Comparison of ENCODE assay signal across 10 cellular contexts in the genomic region with DNA sequence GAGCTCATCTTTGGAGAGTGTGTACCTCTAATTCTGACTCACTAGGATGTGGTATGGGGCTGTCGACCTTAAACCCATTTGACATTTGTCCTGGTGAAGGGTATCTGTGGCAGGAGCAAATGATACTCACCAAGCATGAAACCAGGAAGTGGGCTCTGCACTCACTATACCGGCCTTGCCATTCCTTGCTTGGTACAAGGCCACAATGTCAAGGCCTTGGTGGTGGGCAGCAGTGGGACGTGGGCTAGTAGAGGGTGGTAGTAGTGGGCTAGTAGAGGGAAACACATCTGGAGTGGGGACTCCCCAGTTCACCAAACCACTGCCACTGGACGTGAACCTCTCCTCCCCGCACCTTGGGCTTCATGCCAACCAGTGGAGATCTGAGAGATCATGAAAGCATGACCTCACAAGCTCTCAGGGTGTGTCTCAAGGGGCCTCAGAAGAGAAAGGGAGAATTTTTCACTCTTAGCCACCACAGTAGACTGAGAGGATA. TPM values are rescaled to one million over a fixed set of nuclear protein-coding genes. Genes with fewer than 3 reads are reported as not detected.
DNase-seq lines count a peak whose midpoint lies in the region; ATAC-seq and TF ChIP-seq lines count a peak whose summit lies in the region.
"Had no signal": no experiment of that assay in that cellular context is flagged by ENCODE, and none has a peak within 500 bp of the region (broad histone marks: within the 10 kb centered on the region; RNA-seq: fewer than 3 reads in every experiment).

No MANE protein-coding gene starts in this region.

- DNase-seq in activated CD4-positive, CD25-positive, alpha-beta regulatory T cell (lab: John Stamatoyannopoulos, UW) = no peak
- DNase-seq in stimulated activated CD8-positive, alpha-beta memory T cell treated with anti-CD3 and anti-CD28 coated beads, Interleukin-4, amount 100 ng/mL, for 24 hours (ENCODE audit: low read depth) = peak; percentile 41
- DNase-seq in NCI-H446 (lab: John Stamatoyannopoulos, UW) = no peak
- no peak for DNase-seq in activated gamma-delta T cell (lab: John Stamatoyannopoulos, UW)
- DNase-seq in mesenteric fat pad (ENCODE audit: low spot score) = no peak
- DNase-seq: NCI-H526 treated with DMSO at 0.1 percent for 48 hours had no signal

- H3K4me1 ChIP-seq in OCI-LY3 (ENCODE audit: low read length) = peaks cover 38% of the 10 kb centered on the region

- H3K36me3 ChIP-seq in OCI-LY3 (replicated peaks; ENCODE audit: low read depth, low read length) = peaks cover 6% of the 10 kb centered on the region

- H3K27ac ChIP-seq in OCI-LY3 (ENCODE audit: low read length) = peak overlapping the region; percentile 30; the same call in 1 of the 2 replicates
- H3K27ac ChIP-seq: 22Rv1 had no signal

- peak overlapping the region; percentile 57 for H3K4me2 ChIP-seq in OCI-LY3 (ENCODE audit: low read length)

- peak overlapping the region; percentile 8; the same call in 1 of the 2 replicates for H3K4me3 ChIP-seq in OCI-LY3 (ENCODE audit: low read length)

- no peak for TF ChIP-seq CTCF in OCI-LY3 (IDR thresholded peaks at IDR 0.05; ENCODE audit: low read depth, low read length)

- H3K27me3 ChIP-seq in OCI-LY3 (ENCODE audit: low read depth, low read length) = no peaks in the 10 kb centered on the region

- peak; percentile 51 to 58 for ATAC-seq in activated CD4-positive, CD25-positive, alpha-beta regulatory T cell treated with anti-CD3 and anti-CD28 coated beads, Interleukin-2, amount 50 U/mL, for 24 hours
- ATAC-seq in HG02678 (IDR thresholded peaks at IDR 0.05; ENCODE audit: unreplicated experiment) = peak; percentile 90

- H3K9me3 ChIP-seq in OCI-LY3 (ENCODE audit: insufficient read depth, low read length) = no peaks in the 10 kb centered on the region; the same call in 1 of the 2 replicates

- no peaks in the 10 kb centered on the region for H3K79me2 ChIP-seq in OCI-LY3 (ENCODE audit: low read length)

- peak overlapping the region; percentile 9 for H3K9ac ChIP-seq in OCI-LY3 (ENCODE audit: low read length)

- H2AFZ ChIP-seq in OCI-LY3 (ENCODE audit: low read depth, low read length) = peak overlapping the region; percentile 49; the same call in 1 of the 2 replicates

- H4K20me1 ChIP-seq in OCI-LY3 (ENCODE audit: insufficient read depth, low read length) = no peaks in the 10 kb centered on the region

RNA-seq across cellular contexts. Expression of gene TNFSF4, which starts 11.5 kb away (rescaled TPM):
- total RNA-seq in mesenteric fat pad = 0.45 TPM
